In genomic region chr12:119177056-119177325, GRCh38 we compare ENCODE assay signal across 17 cellular contexts. TPM values are rescaled to one million over a fixed set of nuclear protein-coding genes. Genes with fewer than 3 reads are reported as not detected.
A peak's percentile ranks its signal among the peaks of the same experiment; 100 is the strongest.
DNase-seq lines count a peak whose midpoint lies in the region; ATAC-seq and TF ChIP-seq lines count a peak whose summit lies in the region.
"Had no signal": no experiment of that assay in that cellular context is flagged by ENCODE, and none has a peak within 500 bp of the region (broad histone marks: within the 10 kb centered on the region; RNA-seq: fewer than 3 reads in every experiment).

No MANE protein-coding gene starts in this region.

- peak overlapping the region; percentile 89 for H3K4me2 ChIP-seq in skeletal muscle satellite cell (ENCODE audit: low read length)
- H3K4me2 ChIP-seq: BLaER1 had no signal

- H3K36me3 ChIP-seq in right atrium auricular region = peaks cover 5% of the 10 kb centered on the region
- H3K36me3 ChIP-seq in skeletal muscle satellite cell (ENCODE audit: insufficient read depth, low read length) = no peaks in the 10 kb centered on the region
- no peaks in the 10 kb centered on the region for H3K36me3 ChIP-seq in aorta (ENCODE audit: control insufficient read depth in 1 of 2, insufficient read depth in 2 of 2, low read length in 1 of 2)
- H3K36me3 ChIP-seq: BLaER1, right lobe of liver had no signal

- H3K27me3 ChIP-seq in right atrium auricular region (no peaks in the 10 kb centered on the region), skeletal muscle satellite cell (ENCODE audit: control insufficient read depth, insufficient read depth, low read length) (peaks cover 23% of the 10 kb centered on the region), aorta (ENCODE audit: control insufficient read depth in 1 of 2, insufficient read depth in 2 of 2, low read length in 1 of 2) (no peaks in the 10 kb centered on the region)

- TF ChIP-seq CTCF in right atrium auricular region (IDR thresholded peaks at IDR 0.05) = no peak

- ATAC-seq in Right ventricle myocardium superior (ENCODE audit: poor library complexity) = no peak
- no peak for ATAC-seq in aorta (ENCODE audit: low FRiP score)
- no peak for ATAC-seq in HG03439 (IDR thresholded peaks at IDR 0.05; ENCODE audit: unreplicated experiment)
- ATAC-seq in GM21390 (IDR thresholded peaks at IDR 0.05; ENCODE audit: unreplicated experiment) = no peak
- ATAC-seq: naive thymus-derived CD4-positive, alpha-beta T cell had no signal

- intact Hi-C loops in Right ventricle myocardium superior (cut with DNase I) = loop anchor here (2.0 kb wide), 1 partner anchor 20 kb away; no protein-coding TSS in a partner anchor
- intact Hi-C loops in aorta (cut with DNase I) = loop anchor here in 1 of 2 donors (5.0 kb wide), 1 partner anchor 800 kb away; the partner anchor contains the start of gene SUDS3

- no peaks in the 10 kb centered on the region for H3K9me3 ChIP-seq in right atrium auricular region
- no peaks in the 10 kb centered on the region for H3K9me3 ChIP-seq in skeletal muscle satellite cell (replicated peaks; ENCODE audit: low read length)
- no peaks in the 10 kb centered on the region for H3K9me3 ChIP-seq in aorta (ENCODE audit: control insufficient read depth, low read length)
- H3K9me3 ChIP-seq: BLaER1, right lobe of liver had no signal

- peak overlapping the region; percentile 97 to 99 for H3K27ac ChIP-seq in right atrium auricular region
- H3K27ac ChIP-seq in aorta (ENCODE audit: low read depth in 1 of 2, low read length in 2 of 2) = peak overlapping the region; percentile 98 to 100
- H3K27ac ChIP-seq: BLaER1, right lobe of liver had no signal

- H3K4me3 ChIP-seq in right atrium auricular region = no peak overlapping the region
- H3K4me3 ChIP-seq in skeletal muscle satellite cell (ENCODE audit: low read length) = no peak overlapping the region
- no peak overlapping the region for H3K4me3 ChIP-seq in aorta (ENCODE audit: low read length in 2 of 2)
- H3K4me3 ChIP-seq: BLaER1, lung, right lobe of liver had no signal

- 20 to 22% methylated on average over 4 of the region's 4 CpGs for WGBS in aorta, 2 donors

- DNase-seq in right atrium auricular region (ENCODE audit: low spot score) (no peak), Right ventricle myocardium superior (no peak), islet precursor cell (peak; percentile 52), aorta (no peak)
- DNase-seq in stimulated activated CD4-positive, alpha-beta T cell treated with anti-CD3 and anti-CD28 coated beads, Interleukin-4, amount 100 ng/mL, for 4 hours = no peak
- DNase-seq: activated CD4-positive, alpha-beta memory T cell treated with anti-CD3 and anti-CD28 coated beads, Interleukin-2, amount 10 ng/mL, durations not matched to agents 7 days and 5 days; activated CD4-positive, CD25-positive, alpha-beta regulatory T cell; activated naive CD4-positive, alpha-beta T cell treated with anti-CD3 and anti-CD28 coated beads, Interleukin-2, amount 50 U/mL, for 16 hours; activated T-cell treated with anti-CD3 and anti-CD28 coated beads, Interleukin-2, amount 50 U/mL, for 24 hours; naive thymus-derived CD4-positive, alpha-beta T cell; stimulated activated naive CD4-positive, alpha-beta T cell treated with Interleukin-2 at 50 U/mL for 16 hours had no signal

- H3K4me1 ChIP-seq in right atrium auricular region (peaks cover 0 to 22% of the 10 kb centered on the region in 2 donors), skeletal muscle satellite cell (ENCODE audit: control insufficient read depth, insufficient read depth, low read length) (peaks cover 45% of the 10 kb centered on the region), aorta (ENCODE audit: control insufficient read depth in 1 of 2, insufficient read depth in 2 of 2, low read length in 2 of 2) (no peaks in the 10 kb centered on the region)
- H3K4me1 ChIP-seq: right lobe of liver had no signal

- H3K9ac ChIP-seq in skeletal muscle satellite cell (ENCODE audit: low read depth, low read length) = no peak overlapping the region
- H3K9ac ChIP-seq: BLaER1 had no signal

RNA-seq across cellular contexts. Expression of gene HSPB8, which starts 1.7 kb away (rescaled TPM):
- total RNA-seq in right atrium auricular region (100 to 1,000 TPM; 469 to 530 TPM), Right ventricle myocardium superior (529 TPM), aorta (100 to 1,000 TPM in 1 of 2 donors, 10 to 100 TPM in 1; 88.4 to 381 TPM)
- total RNA-seq in skeletal muscle satellite cell (2012; rRNA removed) = 12.2 and 22.9 TPM in 2 replicates
- 10 to 100 TPM; 49.0 to 99.4 TPM for polyA plus RNA-seq in aorta
- total RNA-seq: activated CD4-positive, alpha-beta memory T cell treated with anti-CD3 and anti-CD28 coated beads, Interleukin-2, amount 10 ng/mL, durations not matched to agents 7 days and 5 days; naive thymus-derived CD4-positive, alpha-beta T cell had no signal
- polyA plus RNA-seq: naive thymus-derived CD4-positive, alpha-beta T cell had no signal
